31 cellular contexts compared by ENCODE assay signal in genomic region chr21:46243865-46244490, GRCh38. TPM values are rescaled to one million over a fixed set of nuclear protein-coding genes. Genes with fewer than 3 reads are reported as not detected.
DNase-seq lines count a peak whose midpoint lies in the region; ATAC-seq, FAIRE-seq and TF ChIP-seq lines count a peak whose summit lies in the region.
"Had no signal": no experiment of that assay in that cellular context is flagged by ENCODE, and none has a peak within 500 bp of the region (broad histone marks: within the 10 kb centered on the region; RNA-seq: fewer than 3 reads in every experiment).

No MANE protein-coding gene starts in this region.

- H3K79me2 ChIP-seq in GM23338 (replicated peaks; ENCODE audit: insufficient read depth), result no peaks in the 10 kb centered on the region
- H3K79me2 ChIP-seq in K562 (ENCODE audit: control insufficient read depth, insufficient read depth, low read length), result no peaks in the 10 kb centered on the region; the same call in 1 of the 3 replicates
- H3K79me2 ChIP-seq: hepatocyte had no signal

- H3K27ac Mint-ChIP-seq in GM23338, result no peak overlapping the region
- H3K27ac Mint-ChIP-seq: activated T-helper 2 cell treated with anti-CD3 and anti-CD28 coated beads, Interferon-gamma antibody, Interleukin-2, Interleukin-4, amounts not matched to agents 10 μg/mL and 5 μg/mL and 100 μg/mL, durations not matched to agents 14 hours and 24 hours and 36 hours had no signal

- H3K4me2 ChIP-seq in GM23338 (no peak overlapping the region), K562 (ENCODE audit: insufficient read depth, low read length) (no peak overlapping the region)
- H3K4me2 ChIP-seq: hepatocyte had no signal

- BruUV-seq in A673 (replicated peaks; lab: Mats Ljungman, UMichigan) (no TSS peak), K562 (replicated peaks; lab: Mats Ljungman, UMichigan) (no TSS peak)

- CTCF ChIA-PET in A673 (lab: Charles Lee), result no interaction called here
- CTCF ChIA-PET in K562 (lab: Yijun Ruan, JAX; ENCODE audit: low intra/inter-chr PET ratio), result no interaction called here

- H3K4me1 Mint-ChIP-seq in GM23338, result no peaks in the 10 kb centered on the region

- H3K27me3 ChIP-seq in A673 (replicated peaks; ENCODE audit: insufficient read depth, low read depth, low read length, poor library complexity) (no peaks in the 10 kb centered on the region), GM23338 (ENCODE audit: insufficient read depth) (no peaks in the 10 kb centered on the region), K562 (ENCODE audit: control insufficient read depth in 2 of 2, insufficient read depth in 2 of 2, low read length in 2 of 2) (no peaks in the 10 kb centered on the region), foreskin keratinocyte (no peaks in the 10 kb centered on the region), brain microvascular endothelial cell (replicated peaks) (no peaks in the 10 kb centered on the region)
- H3K27me3 ChIP-seq: hepatocyte, thyroid gland, vagina had no signal

- no peak overlapping the region for H3K4me3 Mint-ChIP-seq in GM23338
- H3K4me3 Mint-ChIP-seq: activated CD4-positive, alpha-beta T cell treated with anti-CD3 and anti-CD28 coated beads, Interleukin-2, amount 10 ng/mL, durations not matched to agents 24 days and 14 days; naive thymus-derived CD8-positive, alpha-beta T cell; WTC11 had no signal

- 87% methylated on average over 4 of the region's 4 CpGs for WGBS in K562 (ENCODE audit: insufficient coverage, low coverage, missing lambda C conversion rate)
- WGBS in lower leg skin, 2 donors, result 85 to 90% methylated on average over 4 of the region's 4 CpGs

- peaks cover 90% of the 10 kb centered on the region for H3K36me3 Mint-ChIP-seq in GM23338 (ENCODE audit: low read depth)

- no peak for TF ChIP-seq EP300 in K562 (IDR thresholded peaks at IDR 0.05; ENCODE audit: low read length)

- H3F3A ChIP-seq in GM23338 (replicated peaks; ENCODE audit: low read depth), result peaks cover 26% of the 10 kb centered on the region

- H3K9me3 ChIP-seq in A673 (ENCODE audit: low read depth, low read length, poor library complexity, severe bottlenecking), result no peaks in the 10 kb centered on the region
- H3K9me3 ChIP-seq in K562 (replicated peaks; ENCODE audit: control insufficient read depth, insufficient read depth, low read depth, low read length), result no peaks in the 10 kb centered on the region
- H3K9me3 ChIP-seq: thyroid gland, vagina had no signal

- TF ChIP-seq CTCF in A673 (conservative IDR thresholded peaks at IDR 0.05; ENCODE audit: low read depth, low read length), result no peak
- no peak for TF ChIP-seq CTCF in GM23338 (conservative IDR thresholded peaks at IDR 0.05; ENCODE audit: low read depth in 2 of 2)
- no peak for TF ChIP-seq CTCF in K562 (IDR thresholded peaks at IDR 0.05 in 2 of 3, conservative IDR thresholded peaks at IDR 0.05 in 1 of 3; ENCODE audit: insufficient read depth in 2 of 3, low read depth in 1 of 3, low read length in 3 of 3)
- no peak for TF ChIP-seq CTCF in lower leg skin (IDR thresholded peaks at IDR 0.05)
- no peak for TF ChIP-seq CTCF in foreskin keratinocyte (conservative IDR thresholded peaks at IDR 0.05)
- no peak for TF ChIP-seq CTCF in brain microvascular endothelial cell (IDR thresholded peaks at IDR 0.05; ENCODE audit: low read depth, low read length, missing control alignments)

- H3K4me3 ChIP-seq in A673 (ENCODE audit: low read depth, low read length, poor library complexity, severe bottlenecking) (no peak overlapping the region), GM23338 (no peak overlapping the region), K562 (no peak overlapping the region), lower leg skin (ENCODE audit: low read depth, poor library complexity, severe bottlenecking) (no peak overlapping the region), brain microvascular endothelial cell (ENCODE audit: low read depth, low read length) (no peak overlapping the region)
- H3K4me3 ChIP-seq: hepatocyte, lung, thyroid gland, vagina had no signal

- TF ChIP-seq POLR2A in K562 (conservative IDR thresholded peaks at IDR 0.05) (no peak), lower leg skin (IDR thresholded peaks at IDR 0.05) (no peak)

- TF ChIP-seq RAD21 in K562 (CRISPR knock-in tag; conservative IDR thresholded peaks at IDR 0.05 in 1 of 2, IDR thresholded peaks at IDR 0.05 in 1 of 2), result no peak

- H3K36me3 ChIP-seq in A673 (ENCODE audit: insufficient read depth, low read length, poor library complexity, severe bottlenecking) (peaks cover 86% of the 10 kb centered on the region), GM23338 (ENCODE audit: insufficient read depth) (peaks cover 50% of the 10 kb centered on the region), K562 (ENCODE audit: control insufficient read depth, insufficient read depth, low read length) (peaks cover 96% of the 10 kb centered on the region), brain microvascular endothelial cell (replicated peaks) (peaks cover 76% of the 10 kb centered on the region)

- no peaks in the 10 kb centered on the region for H3K9me2 ChIP-seq in GM23338 (ENCODE audit: insufficient read depth)

- H2AFZ ChIP-seq in GM23338 (no peak overlapping the region), K562 (ENCODE audit: low read depth, low read length) (no peak overlapping the region)
- H2AFZ ChIP-seq: hepatocyte had no signal

- peak overlapping the region in 1 of 2 experiments; percentile 18; a peak in 1 of 4 replicates for H3K9ac ChIP-seq in K562 (ENCODE audit: insufficient read depth in 1 of 2, low read depth in 2 of 2, low read length in 2 of 2)

- H3K27me3 Mint-ChIP-seq in GM23338 (ENCODE audit: insufficient read depth, low read depth, poor library complexity), result peaks cover 8% of the 10 kb centered on the region
- H3K27me3 Mint-ChIP-seq: activated CD4-positive, alpha-beta T cell treated with anti-CD3 and anti-CD28 coated beads, Interleukin-2, amount 10 ng/mL, durations not matched to agents 24 days and 14 days; naive thymus-derived CD8-positive, alpha-beta T cell had no signal

- peaks cover 28% of the 10 kb centered on the region for H4K20me1 ChIP-seq in GM23338 (replicated peaks; ENCODE audit: insufficient read depth)
- 0 out of 2 replicates have a peak, but pooled peaks cover 11% of the 10 kb centered on the region for H4K20me1 ChIP-seq in K562 (replicated peaks; ENCODE audit: control insufficient read depth, insufficient read depth, low read length)

- intact Hi-C loops in A673 (cut with micrococcal nuclease; ENCODE audit: unreplicated experiment), result no loop called here
- intact Hi-C loops in K562 (cut with micrococcal nuclease), result no loop called here
- intact Hi-C loops in posterior vena cava (cut with DNase I), result no loop called here
- intact Hi-C loops in lower leg skin (cut with DNase I; ENCODE audit: low total_unique reads), result no loop called here

- POLR2A ChIA-PET in A673 (lab: Charles Lee; ENCODE audit: low non-redundant PET) (no interaction called here), K562 (lab: Yijun Ruan, JAX) (interaction anchor here (0.9 to 2.7 kb wide), 7 partner anchors 9 to 28 kb away, joined by 3 to 13 read pairs (median 5); no protein-coding TSS in a partner anchor)

- H3K9me3 Mint-ChIP-seq in GM23338, result no peaks in the 10 kb centered on the region
- H3K9me3 Mint-ChIP-seq: activated CD4-positive, alpha-beta T cell treated with anti-CD3 and anti-CD28 coated beads, Interleukin-2, amount 10 ng/mL, durations not matched to agents 24 days and 14 days; activated T-helper 2 cell treated with anti-CD3 and anti-CD28 coated beads, Interferon-gamma antibody, Interleukin-2, Interleukin-4, amounts not matched to agents 10 μg/mL and 5 μg/mL and 100 μg/mL, durations not matched to agents 14 hours and 24 hours and 36 hours; naive thymus-derived CD8-positive, alpha-beta T cell; WTC11 had no signal

- H3K4me1 ChIP-seq in A673 (ENCODE audit: insufficient read depth, low read length, poor library complexity, severe bottlenecking) (no peaks in the 10 kb centered on the region), GM23338 (ENCODE audit: insufficient read depth) (no peaks in the 10 kb centered on the region), K562 (replicated peaks in 1 of 2; ENCODE audit: control insufficient read depth in 2 of 2, insufficient read depth in 2 of 2, low read length in 2 of 2) (peaks cover 7 to 9% of the 10 kb centered on the region in 2 experiments; a peak in 4 of 5 replicates), foreskin keratinocyte (no peaks in the 10 kb centered on the region)
- H3K4me1 ChIP-seq: thyroid gland, vagina had no signal

- no peaks in the 10 kb centered on the region for H3K9me1 ChIP-seq in K562 (ENCODE audit: control insufficient read depth, insufficient read depth, low read length)

- no peak for DNase-seq in A673 (ENCODE audit: low spot score)
- no peak for DNase-seq in GM23338 (ENCODE audit: low spot score)
- DNase-seq in K562 (ENCODE audit: extremely low read depth in 1 of 4, low spot score in 3 of 4), result no peak
- DNase-seq in posterior vena cava (ENCODE audit: low spot score), result peak; percentile 49
- DNase-seq in lower leg skin (ENCODE audit: low spot score in 2 of 2), result no peak
- DNase-seq in foreskin keratinocyte, result no peak
- no peak for DNase-seq in brain microvascular endothelial cell
- DNase-seq: activated CD4-positive, alpha-beta T cell treated with anti-CD3 and anti-CD28 coated beads, Interleukin-2, amount 10 ng/mL, durations not matched to agents 24 days and 14 days; cerebellar nuclear complex; EL; GOT3; KBM-7; naive thymus-derived CD8-positive, alpha-beta T cell; NCI-H1092 treated with DMSO at 0.1 percent for 48 hours; NCI-H1694 treated with DMSO at 0.1 percent for 48 hours; NCI-H446 treated with DMSO at 0.1 percent for 48 hours; NCI-H774; SIG-M5; stimulated activated naive CD4-positive, alpha-beta T cell; T1000; thyroid gland had no signal

- peak overlapping the region; percentile 59 for H3K27ac ChIP-seq in A673 (ENCODE audit: low read depth, low read length, poor library complexity, severe bottlenecking)
- no peak overlapping the region for H3K27ac ChIP-seq in GM23338 (ENCODE audit: low read depth)
- H3K27ac ChIP-seq in K562 (ENCODE audit: extremely low read depth, low read depth, low read length), result no peak overlapping the region; the same call in 2 of the 3 replicates
- no peak overlapping the region for H3K27ac ChIP-seq in foreskin keratinocyte
- no peak overlapping the region for H3K27ac ChIP-seq in brain microvascular endothelial cell
- H3K27ac ChIP-seq: hepatocyte, thyroid gland, vagina had no signal

- ATAC-seq in GM23338 (no peak), K562 (no peak; the same call in 2 of the 3 replicates), foreskin keratinocyte (no peak)
- ATAC-seq: naive thymus-derived CD8-positive, alpha-beta T cell; WTC11 had no signal

- FAIRE-seq in K562 (lab: Jason Lieb, UNC), result no peak
- FAIRE-seq: frontal cortex, GM18507, GM19239, HTR-8/SVneo, RCC 7860 had no signal

- in situ Hi-C loops in K562 (cut with MboI) (no loop called here), brain microvascular endothelial cell (cut with HindIII; ENCODE audit: low pct_ligation_motif_present, low sequenced_read_pairs) (no loop called here)

RNA-seq across cellular contexts. Expression of gene LSS, which starts 15.4 kb away (rescaled TPM):
- total RNA-seq in A673 (2021), result 130 and 151 TPM in 2 replicates
- total RNA-seq in GM23338 (2014; rRNA removed; shearing (Covaris generic)), result 216 and 237 TPM in 2 replicates
- 49.3 and 55.0 TPM in 2 replicates for polyA plus RNA-seq in GM23338 (2016; fragmentation: Nextera tagmentation; extraction: Ambion mirVana)
- total RNA-seq in K562 (2011; cell fraction: chromatin; rRNA removed; ENCODE audit: low replicate concordance), result 322 and 719 TPM in 2 replicates
- 292 and 343 TPM in 2 replicates for total RNA-seq in K562 (2011; cell fraction: nucleolus; rRNA removed)
- 326 and 359 TPM in 2 replicates for total RNA-seq in K562 (2011; cell fraction: nucleoplasm; rRNA removed)
- total RNA-seq in K562 (2014; rRNA removed), result 56.4 and 67.6 TPM in 2 replicates
- 10.6 and 15.1 TPM in 2 replicates for total RNA-seq in K562 (2014; rRNA removed; fragmentation: Illumina TruSeq; extraction: Trizol)
- 29.6 and 29.8 TPM in 2 replicates for total RNA-seq in K562 (2015; rRNA removed; fragmentation: Illumina TruSeq; extraction: Trizol)
- 87.9 and 89.5 TPM in 2 replicates for total RNA-seq in K562 (2021)
- 81.3 and 221 TPM in 2 replicates for polyA plus RNA-seq in K562 (2011; rRNA removed)
- 98.8 and 159 TPM in 2 replicates for polyA plus RNA-seq in K562 (2011; cell fraction: cytosol; rRNA removed)
- polyA plus RNA-seq in K562 (2011; cell fraction: nucleus; rRNA removed), result 739 and 1,169 TPM in 2 replicates
- polyA plus RNA-seq in K562 (2012), result 51.7 and 64.9 TPM in 2 replicates
- polyA plus RNA-seq in K562 (2014; fragmentation: Illumina TruSeq; extraction: Trizol), result 37.4 and 43.3 TPM in 2 replicates
- polyA plus RNA-seq in K562 (2014; fragmentation: Nextera tagmentation; extraction: Ambion mirVana), result 1 to 10 TPM; 2.2 to 2.7 TPM
- polyA plus RNA-seq in K562 (2014; rRNA removed), result 58.2 and 80.7 TPM in 2 replicates
- polyA minus RNA-seq in K562 (2011; rRNA and poly(A)+ RNA removed), result 117 and 159 TPM in 2 replicates
- 32.4 and 62.6 TPM in 2 replicates for polyA minus RNA-seq in K562 (2011; cell fraction: cytosol; rRNA and poly(A)+ RNA removed)
- polyA minus RNA-seq in K562 (2011; cell fraction: nucleus; rRNA and poly(A)+ RNA removed), result 91.6 and 197 TPM in 2 replicates
- total RNA-seq in posterior vena cava, result 10 to 100 TPM; 42.5 to 65.0 TPM
- 100 to 1,000 TPM in 1 of 4 donors, 10 to 100 TPM in 3; 60.8 to 165 (median 81.7) TPM for total RNA-seq in lower leg skin
- 152 and 172 TPM in 2 replicates for total RNA-seq in foreskin keratinocyte
- 118 and 129 TPM in 2 replicates for polyA plus RNA-seq in foreskin keratinocyte

RNA-seq across cellular contexts. Expression of gene MCM3AP, which starts 41.4 kb away (rescaled TPM):
- total RNA-seq in A673 (2021), result 121 and 125 TPM in 2 replicates
- total RNA-seq in GM23338 (2014; rRNA removed; shearing (Covaris generic)), result 123 and 167 TPM in 2 replicates
- polyA plus RNA-seq in GM23338 (2016; fragmentation: Nextera tagmentation; extraction: Ambion mirVana), result 39.2 and 44.4 TPM in 2 replicates
- total RNA-seq in K562 (2011; cell fraction: chromatin; rRNA removed; ENCODE audit: low replicate concordance), result 521 and 755 TPM in 2 replicates
- total RNA-seq in K562 (2011; cell fraction: nucleolus; rRNA removed), result 321 and 328 TPM in 2 replicates
- total RNA-seq in K562 (2011; cell fraction: nucleoplasm; rRNA removed), result 365 and 369 TPM in 2 replicates
- total RNA-seq in K562 (2014; rRNA removed), result 98.9 and 106 TPM in 2 replicates
- total RNA-seq in K562 (2014; rRNA removed; fragmentation: Illumina TruSeq; extraction: Trizol), result 69.2 and 73.1 TPM in 2 replicates
- 65.1 and 80.9 TPM in 2 replicates for total RNA-seq in K562 (2015; rRNA removed; fragmentation: Illumina TruSeq; extraction: Trizol)
- 154 and 179 TPM in 2 replicates for total RNA-seq in K562 (2021)
- 60.4 and 69.6 TPM in 2 replicates for polyA plus RNA-seq in K562 (2011; rRNA removed)
- polyA plus RNA-seq in K562 (2011; cell fraction: cytosol; rRNA removed), result 46.8 and 52.9 TPM in 2 replicates
- 172 and 195 TPM in 2 replicates for polyA plus RNA-seq in K562 (2011; cell fraction: nucleus; rRNA removed)
- 67.7 and 73.1 TPM in 2 replicates for polyA plus RNA-seq in K562 (2012)
- 65.9 and 75.9 TPM in 2 replicates for polyA plus RNA-seq in K562 (2014; fragmentation: Illumina TruSeq; extraction: Trizol)
- polyA plus RNA-seq in K562 (2014; fragmentation: Nextera tagmentation; extraction: Ambion mirVana), result 1 to 10 TPM; 6.5 to 9.1 TPM
- polyA plus RNA-seq in K562 (2014; rRNA removed), result 75.4 and 82.8 TPM in 2 replicates
- 102 and 106 TPM in 2 replicates for polyA minus RNA-seq in K562 (2011; rRNA and poly(A)+ RNA removed)
- polyA minus RNA-seq in K562 (2011; cell fraction: cytosol; rRNA and poly(A)+ RNA removed), result 116 and 119 TPM in 2 replicates
- 122 and 182 TPM in 2 replicates for polyA minus RNA-seq in K562 (2011; cell fraction: nucleus; rRNA and poly(A)+ RNA removed)
- 10 to 100 TPM; 60.2 to 62.4 TPM for total RNA-seq in posterior vena cava
- total RNA-seq in lower leg skin, result 10 to 100 TPM; 45.5 to 71.4 (median 57.7) TPM
- total RNA-seq in foreskin keratinocyte, result 67.8 and 69.6 TPM in 2 replicates
- polyA plus RNA-seq in foreskin keratinocyte, result 27.7 and 28.2 TPM in 2 replicates

RNA-seq across cellular contexts. Expression of gene YBEY, which starts 42.2 kb away (rescaled TPM):
- total RNA-seq in A673 (2021) (18.8 and 24.2 TPM in 2 replicates), K562 (2014; rRNA removed) (10.7 and 12.4 TPM in 2 replicates), K562 (2014; rRNA removed; fragmentation: Illumina TruSeq; extraction: Trizol) (12.4 and 14.0 TPM in 2 replicates), K562 (2015; rRNA removed; fragmentation: Illumina TruSeq; extraction: Trizol) (14.3 and 15.6 TPM in 2 replicates), K562 (2021) (10.5 and 10.7 TPM in 2 replicates), posterior vena cava (1 to 10 TPM; 8.4 to 9.3 TPM), lower leg skin (10 to 100 TPM in 3 of 4 donors, 1 to 10 TPM in 1; 7.4 to 21.7 (median 17.0) TPM), foreskin keratinocyte (12.5 and 14.6 TPM in 2 replicates)
- total RNA-seq in GM23338 (2014; rRNA removed; shearing (Covaris generic)), result 31.8 and 33.0 TPM in 2 replicates
- polyA plus RNA-seq in GM23338 (2016; fragmentation: Nextera tagmentation; extraction: Ambion mirVana) (28.1 and 34.0 TPM in 2 replicates), K562 (2011; rRNA removed) (9.9 and 15.9 TPM in 2 replicates), K562 (2014; fragmentation: Illumina TruSeq; extraction: Trizol) (14.1 and 14.7 TPM in 2 replicates), K562 (2014; fragmentation: Nextera tagmentation; extraction: Ambion mirVana) (1 to 10 TPM; 6.4 to 9.4 TPM), K562 (2014; rRNA removed) (28.0 and 39.6 TPM in 2 replicates), foreskin keratinocyte (14.3 and 21.2 TPM in 2 replicates)
- total RNA-seq in K562 (2011; cell fraction: chromatin; rRNA removed; ENCODE audit: low replicate concordance), result 18.6 and 19.3 TPM in 2 replicates
- total RNA-seq in K562 (2011; cell fraction: nucleolus; rRNA removed), result 15.7 and 16.2 TPM in 2 replicates
- 18.8 and 20.2 TPM in 2 replicates for total RNA-seq in K562 (2011; cell fraction: nucleoplasm; rRNA removed)
- 8.1 and 10.3 TPM in 2 replicates for polyA plus RNA-seq in K562 (2011; cell fraction: cytosol; rRNA removed)
- 6.9 and 7.3 TPM in 2 replicates for polyA plus RNA-seq in K562 (2011; cell fraction: nucleus; rRNA removed)
- 13.9 and 16.0 TPM in 2 replicates for polyA plus RNA-seq in K562 (2012)
- 7.3 and 8.3 TPM in 2 replicates for polyA minus RNA-seq in K562 (2011; rRNA and poly(A)+ RNA removed)
- 2.5 and 5.2 TPM in 2 replicates for polyA minus RNA-seq in K562 (2011; cell fraction: cytosol; rRNA and poly(A)+ RNA removed)
- 4.6 and 6.9 TPM in 2 replicates for polyA minus RNA-seq in K562 (2011; cell fraction: nucleus; rRNA and poly(A)+ RNA removed)

RNA-seq across cellular contexts. Expression of gene SPATC1L, which starts 59.7 kb away (rescaled TPM):
- 30.9 and 40.6 TPM in 2 replicates for total RNA-seq in A673 (2021)
- total RNA-seq in GM23338 (2014; rRNA removed; shearing (Covaris generic)), result 30.7 and 37.6 TPM in 2 replicates
- 69.6 and 70.2 TPM in 2 replicates for polyA plus RNA-seq in GM23338 (2016; fragmentation: Nextera tagmentation; extraction: Ambion mirVana)
- total RNA-seq in K562 (2011; cell fraction: chromatin; rRNA removed; ENCODE audit: low replicate concordance), result 20.1 and 44.2 TPM in 2 replicates
- 39.1 and 40.0 TPM in 2 replicates for total RNA-seq in K562 (2011; cell fraction: nucleolus; rRNA removed)
- total RNA-seq in K562 (2011; cell fraction: nucleoplasm; rRNA removed), result 28.1 and 28.7 TPM in 2 replicates
- 63.7 and 104 TPM in 2 replicates for total RNA-seq in K562 (2014; rRNA removed)
- total RNA-seq in K562 (2014; rRNA removed; fragmentation: Illumina TruSeq; extraction: Trizol), result 10.4 and 12.6 TPM in 2 replicates
- total RNA-seq in K562 (2015; rRNA removed; fragmentation: Illumina TruSeq; extraction: Trizol), result 29.7 and 31.9 TPM in 2 replicates
- total RNA-seq in K562 (2021), result 118 and 121 TPM in 2 replicates
- polyA plus RNA-seq in K562 (2011; rRNA removed), result 6.7 and 23.0 TPM in 2 replicates
- polyA plus RNA-seq in K562 (2011; cell fraction: cytosol; rRNA removed), result 22.2 and 53.4 TPM in 2 replicates
- polyA plus RNA-seq in K562 (2011; cell fraction: nucleus; rRNA removed), result 41.7 and 48.0 TPM in 2 replicates
- 94.4 and 104 TPM in 2 replicates for polyA plus RNA-seq in K562 (2012)
- 38.3 and 84.8 TPM in 2 replicates for polyA plus RNA-seq in K562 (2014; fragmentation: Illumina TruSeq; extraction: Trizol)
- under 1 TPM in 1 of 2 experiments, not detected in 1; 0.14 TPM for polyA plus RNA-seq in K562 (2014; fragmentation: Nextera tagmentation; extraction: Ambion mirVana)
- 40.6 and 50.4 TPM in 2 replicates for polyA plus RNA-seq in K562 (2014; rRNA removed)
- polyA minus RNA-seq in K562 (2011; rRNA and poly(A)+ RNA removed), result 4.8 and 6.1 TPM in 2 replicates
- polyA minus RNA-seq in K562 (2011; cell fraction: cytosol; rRNA and poly(A)+ RNA removed), result 45.0 and 94.2 TPM in 2 replicates
- polyA minus RNA-seq in K562 (2011; cell fraction: nucleus; rRNA and poly(A)+ RNA removed), result 10.6 and 16.9 TPM in 2 replicates
- total RNA-seq in posterior vena cava, result 10 to 100 TPM in 1 of 2 donors, 1 to 10 TPM in 1; 8.4 to 10.9 TPM
- total RNA-seq in lower leg skin, result 1 to 10 TPM; 2.1 to 7.5 (median 4.0) TPM
- 7.8 and 8.9 TPM in 2 replicates for total RNA-seq in foreskin keratinocyte
- polyA plus RNA-seq in foreskin keratinocyte, result 10.4 and 12.6 TPM in 2 replicates
